Comparison of ENCODE assay signal across 9 cellular contexts in the genomic region with DNA sequence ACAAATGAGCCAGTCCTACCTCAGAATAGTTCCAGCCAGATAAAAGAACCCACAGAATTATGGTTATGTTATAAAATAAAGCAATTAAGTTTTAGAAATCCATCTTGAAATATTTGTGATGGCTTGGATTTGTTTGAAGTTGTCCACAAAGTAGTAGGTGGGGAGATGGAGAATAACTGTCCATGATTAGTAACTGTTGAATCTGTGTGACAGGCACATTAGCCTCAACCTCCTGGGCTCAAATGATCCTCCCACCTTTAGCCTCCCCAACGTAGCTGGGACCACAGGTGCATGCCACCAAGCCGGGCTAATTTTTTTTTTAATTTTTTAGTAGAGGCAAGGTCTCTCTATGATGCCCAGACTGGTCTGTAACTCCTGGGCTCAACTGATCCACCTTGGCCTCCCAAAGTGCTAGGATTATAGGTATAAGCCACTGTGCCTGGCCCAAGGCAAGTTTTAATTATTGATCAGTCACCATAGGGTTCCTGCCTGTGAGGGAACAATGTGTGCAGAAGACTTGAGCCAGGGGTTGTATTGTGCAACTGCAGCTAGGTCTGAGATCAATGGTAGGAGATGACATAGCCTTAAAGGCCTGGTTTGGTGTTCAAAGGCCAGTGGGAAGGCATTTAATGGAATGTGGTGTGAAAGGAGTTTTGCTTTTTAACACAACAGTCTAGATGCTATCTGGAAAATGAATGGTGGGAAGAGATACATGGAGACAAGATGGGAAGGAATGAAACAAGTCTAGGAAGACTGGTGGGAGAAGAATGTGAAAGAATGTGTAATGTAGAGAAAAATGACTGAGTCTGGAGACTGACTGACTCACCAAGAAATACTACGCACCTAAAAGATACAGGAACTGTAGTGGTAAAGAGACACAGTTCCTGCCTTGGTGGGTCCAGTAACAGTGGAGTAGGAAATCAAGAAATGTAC. TPM values are rescaled to one million over a fixed set of nuclear protein-coding genes. Genes with fewer than 3 reads are reported as not detected.
DNase-seq lines count a peak whose midpoint lies in the region; FAIRE-seq and TF ChIP-seq lines count a peak whose summit lies in the region.
"Had no signal": no experiment of that assay in that cellular context is flagged by ENCODE, and none has a peak within 500 bp of the region (broad histone marks: within the 10 kb centered on the region; RNA-seq: fewer than 3 reads in every experiment).

No MANE protein-coding gene starts in this region.

- BruUV-seq in A673 (replicated peaks; lab: Mats Ljungman, UMichigan): no TSS peak

- intact Hi-C loops in A673 (cut with micrococcal nuclease; ENCODE audit: unreplicated experiment): no loop called here
- intact Hi-C loops in activated CD4-positive, alpha-beta memory T cell treated with anti-CD3 and anti-CD28 coated beads for 36 hours (cut with micrococcal nuclease): loop anchor here (1.0 to 10.0 kb wide), 4 partner anchors 8 to 764 kb away; partner anchors contain the start of genes ZNF33B and ZNF487

- H2AFZ ChIP-seq in keratinocyte (ENCODE audit: control insufficient read depth, low read length): no peak overlapping the region

- H3K36me3 Mint-ChIP-seq in activated CD4-positive, alpha-beta memory T cell treated with anti-CD3 and anti-CD28 coated beads for 36 hours: peaks cover 84% of the 10 kb centered on the region

- CTCF ChIA-PET in A673 (lab: Charles Lee): no interaction called here
- CTCF ChIA-PET in activated CD4-positive, alpha-beta memory T cell treated with anti-CD3 and anti-CD28 coated beads for 36 hours (lab: Charles Lee): interaction anchor here (1.4 kb wide), 1 partner anchor 21 kb away, joined by 4 read pairs; no protein-coding TSS in a partner anchor

- peaks cover 96% of the 10 kb centered on the region for H3K79me2 ChIP-seq in keratinocyte (ENCODE audit: control insufficient read depth, insufficient read depth, low read length)

- TF ChIP-seq CTCF in A673 (conservative IDR thresholded peaks at IDR 0.05; ENCODE audit: low read depth, low read length) (no peak), keratinocyte (optimal IDR thresholded peaks at IDR 0.05 in 1 of 3, IDR thresholded peaks at IDR 0.05 in 1 of 3, conservative IDR thresholded peaks at IDR 0.05 in 1 of 3; ENCODE audit: extremely low read depth in 1 of 3, insufficient read depth in 2 of 3, low read length in 3 of 3) (no peak)

- no peaks in the 10 kb centered on the region for H3K9me1 ChIP-seq in keratinocyte (ENCODE audit: control insufficient read depth, extremely low read depth, insufficient read depth, low read length)

- peak overlapping the region; percentile 83 for H3K4me2 ChIP-seq in keratinocyte (ENCODE audit: control insufficient read depth, extremely low read depth, insufficient read depth, low read depth, low read length)

- no peak overlapping the region for H3K4me3 ChIP-seq in A673 (ENCODE audit: low read depth, low read length, poor library complexity, severe bottlenecking)
- no peak overlapping the region for H3K4me3 ChIP-seq in keratinocyte (ENCODE audit: control insufficient read depth in 2 of 3, extremely low read depth in 1 of 3, insufficient read depth in 2 of 3, low read depth in 1 of 3, low read length in 3 of 3)

- H3K36me3 ChIP-seq in A673 (ENCODE audit: insufficient read depth, low read length, poor library complexity, severe bottlenecking) (peaks cover 22% of the 10 kb centered on the region), keratinocyte (ENCODE audit: control insufficient read depth in 2 of 2, extremely low read depth in 1 of 2, insufficient read depth in 2 of 2, low read length in 2 of 2) (peaks cover 5 to 29% of the 10 kb centered on the region in 2 experiments)

- no peak for DNase-seq in A673 (ENCODE audit: low spot score)
- peak; percentile 58 for DNase-seq in HCEC 1CT
- DNase-seq in activated CD4-positive, alpha-beta memory T cell treated with anti-CD3 and anti-CD28 coated beads for 36 hours: peak; percentile 44
- DNase-seq in keratinocyte (ENCODE audit: low read depth, low spot score): no peak
- DNase-seq in cerebellum (ENCODE audit: low spot score): no peak
- DNase-seq in DMS153 treated with DMSO at 0.1 percent for 48 hours (lab: John Stamatoyannopoulos, UW; ENCODE audit: unreplicated experiment): no peak
- no peak for DNase-seq in NCI-H1092 treated with DMSO at 0.1 percent for 48 hours (lab: John Stamatoyannopoulos, UW)
- DNase-seq in hippocampal formation (lab: John Stamatoyannopoulos, UW): no peak

- POLR2A ChIA-PET in A673 (lab: Charles Lee; ENCODE audit: low non-redundant PET): no interaction called here
- POLR2A ChIA-PET in activated CD4-positive, alpha-beta memory T cell treated with anti-CD3 and anti-CD28 coated beads for 36 hours (lab: Charles Lee): interaction anchor here (0.6 to 4.0 kb wide), 7 partner anchors 8 to 260 kb away, joined by 3 to 32 read pairs (median 7); partner anchors contain the start of genes CSGALNACT2, HNRNPF and ZNF487

- H4K20me1 ChIP-seq in keratinocyte (ENCODE audit: control insufficient read depth, extremely low read depth, insufficient read depth, low read length): peaks cover 44% of the 10 kb centered on the region

- H3K4me1 Mint-ChIP-seq in activated CD4-positive, alpha-beta memory T cell treated with anti-CD3 and anti-CD28 coated beads for 36 hours (ENCODE audit: low read depth): peaks cover 61% of the 10 kb centered on the region

- H3K27ac Mint-ChIP-seq in activated CD4-positive, alpha-beta memory T cell treated with anti-CD3 and anti-CD28 coated beads for 36 hours: peak overlapping the region; percentile 100

- H3K27ac ChIP-seq in A673 (ENCODE audit: low read depth, low read length, poor library complexity, severe bottlenecking): peak overlapping the region; percentile 91
- peak overlapping the region; percentile 4 for H3K27ac ChIP-seq in keratinocyte (ENCODE audit: control insufficient read depth, insufficient read depth, low read length)

- peak overlapping the region; percentile 84 for H3K9ac ChIP-seq in keratinocyte (ENCODE audit: control insufficient read depth, extremely low read depth, insufficient read depth, low read length)

- peaks cover 54% of the 10 kb centered on the region for H3K4me1 ChIP-seq in A673 (ENCODE audit: insufficient read depth, low read length, poor library complexity, severe bottlenecking)
- peaks cover 55% of the 10 kb centered on the region for H3K4me1 ChIP-seq in keratinocyte (ENCODE audit: control insufficient read depth, extremely low read depth, insufficient read depth, low read length)

- H3K9me3 ChIP-seq in A673 (ENCODE audit: low read depth, low read length, poor library complexity, severe bottlenecking): no peaks in the 10 kb centered on the region
- no peaks in the 10 kb centered on the region for H3K9me3 ChIP-seq in keratinocyte (ENCODE audit: control insufficient read depth, low read depth, low read length)

- no peak for FAIRE-seq in keratinocyte (lab: Jason Lieb, UNC)
- FAIRE-seq: TTC549 had no signal

- H3K27me3 Mint-ChIP-seq in activated CD4-positive, alpha-beta memory T cell treated with anti-CD3 and anti-CD28 coated beads for 36 hours: no peaks in the 10 kb centered on the region

- H3K4me3 Mint-ChIP-seq in activated CD4-positive, alpha-beta memory T cell treated with anti-CD3 and anti-CD28 coated beads for 36 hours: peak overlapping the region; percentile 81

- H3K9me3 Mint-ChIP-seq in activated CD4-positive, alpha-beta memory T cell treated with anti-CD3 and anti-CD28 coated beads for 36 hours: no peaks in the 10 kb centered on the region

- H3K27me3 ChIP-seq in A673 (replicated peaks; ENCODE audit: insufficient read depth, low read depth, low read length, poor library complexity): no peaks in the 10 kb centered on the region
- H3K27me3 ChIP-seq in keratinocyte (ENCODE audit: control insufficient read depth, extremely low read depth, insufficient read depth, low read length): no peaks in the 10 kb centered on the region

- dilution Hi-C loops in keratinocyte (cut with MboI; ENCODE audit: extremely low pct_ligation_motif_present, low sequenced_read_pairs): no loop called here

RNA-seq across cellular contexts. Expression of gene HNRNPF, which starts 9.8 kb away (rescaled TPM):
- 265 and 277 TPM in 2 replicates for total RNA-seq in A673 (2021)
- total RNA-seq in activated CD4-positive, alpha-beta memory T cell treated with anti-CD3 and anti-CD28 coated beads for 36 hours: 100 to 1,000 TPM; 504 to 518 TPM
- 164 to 238 TPM (median 230 TPM) in 3 replicates for polyA plus RNA-seq in keratinocyte
- 149 TPM for polyA plus RNA-seq in keratinocyte (2011; ENCODE audit: low read depth)
- polyA plus RNA-seq in keratinocyte (2011; cell fraction: cytosol; rRNA removed): 154 and 156 TPM in 2 replicates
- 171 and 186 TPM in 2 replicates for polyA plus RNA-seq in keratinocyte (2011; cell fraction: nucleus; rRNA removed)
- 128 and 184 TPM in 2 replicates for polyA plus RNA-seq in keratinocyte (2012; ENCODE audit: low replicate concordance)
- 160 to 224 TPM (median 169 TPM) in 3 replicates for polyA minus RNA-seq in keratinocyte
- 138 TPM for polyA minus RNA-seq in keratinocyte (2011; cell fraction: cytosol; rRNA and poly(A)+ RNA removed)
- 79.5 and 115 TPM in 2 replicates for polyA minus RNA-seq in keratinocyte (2011; cell fraction: nucleus; rRNA and poly(A)+ RNA removed)
- 68.7 TPM for total RNA-seq in cerebellum

RNA-seq across cellular contexts. Expression of gene FXYD4, which starts 27.8 kb away (rescaled TPM):
- total RNA-seq in A673 (2021) (not detected in 2 replicates), cerebellum (not detected)
- not detected for total RNA-seq in activated CD4-positive, alpha-beta memory T cell treated with anti-CD3 and anti-CD28 coated beads for 36 hours
- polyA plus RNA-seq in keratinocyte: not detected in 3 replicates
- not detected for polyA plus RNA-seq in keratinocyte (2011; ENCODE audit: low read depth)
- polyA plus RNA-seq in keratinocyte (2011; cell fraction: cytosol; rRNA removed): not detected in 2 replicates
- not detected in 2 replicates for polyA plus RNA-seq in keratinocyte (2011; cell fraction: nucleus; rRNA removed)
- polyA plus RNA-seq in keratinocyte (2012; ENCODE audit: low replicate concordance): not detected in 2 replicates
- polyA minus RNA-seq in keratinocyte: not detected in 3 replicates
- not detected for polyA minus RNA-seq in keratinocyte (2011; cell fraction: cytosol; rRNA and poly(A)+ RNA removed)
- not detected in 2 replicates for polyA minus RNA-seq in keratinocyte (2011; cell fraction: nucleus; rRNA and poly(A)+ RNA removed)

RNA-seq across cellular contexts. Expression of gene ZNF487, which starts 37.7 kb away (rescaled TPM):
- total RNA-seq in A673 (2021) (1.3 and 2.8 TPM in 2 replicates), cerebellum (26.0 TPM)
- 1 to 10 TPM; 2.2 to 2.6 TPM for total RNA-seq in activated CD4-positive, alpha-beta memory T cell treated with anti-CD3 and anti-CD28 coated beads for 36 hours
- polyA plus RNA-seq in keratinocyte: 3.6 to 5.1 TPM (median 4.1 TPM) in 3 replicates
- polyA plus RNA-seq in keratinocyte (2011; ENCODE audit: low read depth): 1.0 TPM
- 4.0 and 4.6 TPM in 2 replicates for polyA plus RNA-seq in keratinocyte (2011; cell fraction: cytosol; rRNA removed)
- polyA plus RNA-seq in keratinocyte (2011; cell fraction: nucleus; rRNA removed): 4.2 and 6.3 TPM in 2 replicates
- 1.7 and 2.3 TPM in 2 replicates for polyA plus RNA-seq in keratinocyte (2012; ENCODE audit: low replicate concordance)
- 1.6 to 24.1 TPM (median 1.6 TPM) in 3 replicates for polyA minus RNA-seq in keratinocyte
- 5.6 TPM for polyA minus RNA-seq in keratinocyte (2011; cell fraction: cytosol; rRNA and poly(A)+ RNA removed)
- 6.1 and 6.3 TPM in 2 replicates for polyA minus RNA-seq in keratinocyte (2011; cell fraction: nucleus; rRNA and poly(A)+ RNA removed)

Comparison
In these comparisons a context has a peak if more than half of its experiments do, and no peak if none do; other contexts are left out.
1. DNase-seq: peak in HCEC 1CT (single experiment) and activated CD4-positive, alpha-beta memory T cell treated with anti-CD3 and anti-CD28 coated beads for 36 hours (single experiment); none in A673 (single experiment), keratinocyte (single experiment), cerebellum (single experiment), DMS153 treated with DMSO at 0.1 percent for 48 hours (single experiment), NCI-H1092 treated with DMSO at 0.1 percent for 48 hours (single experiment) and hippocampal formation (0 of 2).